Comparison of ENCODE assay signal across 12 cellular contexts in genomic region chr5:61245936-61246335, GRCh38.
A peak's percentile ranks its signal among the peaks of the same experiment; 100 is the strongest.
DNase-seq lines count a peak whose midpoint lies in the region; ATAC-seq and TF ChIP-seq lines count a peak whose summit lies in the region.
"Had no signal": no experiment of that assay in that cellular context is flagged by ENCODE, and none has a peak within 500 bp of the region (broad histone marks: within the 10 kb centered on the region; RNA-seq: fewer than 3 reads in every experiment).

No MANE protein-coding gene starts in this region.

- BruUV-seq in PC-9 (replicated peaks; lab: Mats Ljungman, UMichigan), result no TSS peak

- ATAC-seq in HG02678 (IDR thresholded peaks at IDR 0.05; ENCODE audit: unreplicated experiment) (no peak), GM18517 (IDR thresholded peaks at IDR 0.05; ENCODE audit: unreplicated experiment) (no peak)

- H3K9me3 ChIP-seq in osteoblast (ENCODE audit: low read depth, low read length) (no peaks in the 10 kb centered on the region), PC-9 (ENCODE audit: insufficient read depth, low read depth) (no peaks in the 10 kb centered on the region)

- TF ChIP-seq CTCF in chondrocyte (IDR thresholded peaks at IDR 0.05), result no peak
- TF ChIP-seq CTCF in osteoblast (IDR thresholded peaks at IDR 0.05; ENCODE audit: extremely low read depth, low read depth, low read length), result no peak
- TF ChIP-seq CTCF in PC-9 (conservative IDR thresholded peaks at IDR 0.05), result no peak

- peaks cover 15% of the 10 kb centered on the region for H3K9me3 Mint-ChIP-seq in chondrocyte (ENCODE audit: low read depth)
- H3K9me3 Mint-ChIP-seq: type B pancreatic cell had no signal

- H3K27me3 ChIP-seq in osteoblast (ENCODE audit: insufficient read depth, low read length), result no peaks in the 10 kb centered on the region
- no peaks in the 10 kb centered on the region for H3K27me3 ChIP-seq in PC-9 (ENCODE audit: insufficient read depth, low read depth)

- H3K36me3 ChIP-seq in osteoblast (ENCODE audit: insufficient read depth, low read length) (no peaks in the 10 kb centered on the region), PC-9 (ENCODE audit: low read depth) (no peaks in the 10 kb centered on the region)

- CTCF ChIA-PET in PC-9 (lab: Charles Lee), result no interaction called here

- H2AFZ ChIP-seq in osteoblast (ENCODE audit: low read length), result peak overlapping the region; percentile 93
- H2AFZ ChIP-seq in PC-9, result no peak overlapping the region

- H3K4me3 ChIP-seq in osteoblast (ENCODE audit: insufficient read depth, low read length) (peak overlapping the region; percentile 60), PC-9 (no peak overlapping the region)

- peak overlapping the region; percentile 57 for H3K27ac ChIP-seq in osteoblast (ENCODE audit: low read depth, low read length)
- H3K27ac ChIP-seq in PC-9, result no peak overlapping the region

- no peaks in the 10 kb centered on the region for H3K9me2 ChIP-seq in PC-9 (ENCODE audit: insufficient read depth)

- H3K4me1 ChIP-seq in osteoblast (ENCODE audit: insufficient read depth, low read length), result peaks cover 11% of the 10 kb centered on the region
- no peaks in the 10 kb centered on the region for H3K4me1 ChIP-seq in PC-9 (replicated peaks; ENCODE audit: insufficient read depth)

- H3K4me1 Mint-ChIP-seq in chondrocyte (ENCODE audit: low read depth), result peaks cover 6% of the 10 kb centered on the region
- H3K4me1 Mint-ChIP-seq: activated B cell treated with CpG ODN at 0.5 μM for 24 hours; activated naive CD8-positive, alpha-beta T cell treated with anti-CD3 and anti-CD28 coated beads, Interleukin-2, amount 10 ng/mL, durations not matched to agents 7 days and 5 days had no signal

- peak overlapping the region; percentile 29 for H3K27ac Mint-ChIP-seq in chondrocyte (ENCODE audit: unreplicated experiment)
- H3K27ac Mint-ChIP-seq: activated B cell treated with CpG ODN at 0.5 μM for 24 hours; activated naive CD8-positive, alpha-beta T cell treated with anti-CD3 and anti-CD28 coated beads, Interleukin-2, amount 10 ng/mL, durations not matched to agents 7 days and 5 days; type B pancreatic cell had no signal

- intact Hi-C loops in PC-9 (cut with micrococcal nuclease; ENCODE audit: unreplicated experiment), result no loop called here

- peaks cover 4% of the 10 kb centered on the region for H3K27me3 Mint-ChIP-seq in chondrocyte (ENCODE audit: low read depth)
- H3K27me3 Mint-ChIP-seq: type B pancreatic cell had no signal

- no peak overlapping the region for H3K4me3 Mint-ChIP-seq in chondrocyte (ENCODE audit: unreplicated experiment)
- H3K4me3 Mint-ChIP-seq: activated B cell treated with CpG ODN at 0.5 μM for 24 hours; activated naive CD8-positive, alpha-beta T cell treated with anti-CD3 and anti-CD28 coated beads, Interleukin-2, amount 10 ng/mL, durations not matched to agents 7 days and 5 days; type B pancreatic cell had no signal

- POLR2A ChIA-PET in PC-9 (lab: Charles Lee; ENCODE audit: unreplicated experiment), result no interaction called here

- peaks cover 5% of the 10 kb centered on the region for H3K36me3 Mint-ChIP-seq in chondrocyte (ENCODE audit: low read depth)
- H3K36me3 Mint-ChIP-seq: type B pancreatic cell had no signal

- peak overlapping the region; percentile 85 for H3K4me2 ChIP-seq in osteoblast (ENCODE audit: insufficient read depth, low read length)
- no peak overlapping the region for H3K4me2 ChIP-seq in PC-9

- H3K79me2 ChIP-seq in osteoblast (ENCODE audit: insufficient read depth, low read length) (no peaks in the 10 kb centered on the region), PC-9 (ENCODE audit: low read depth) (no peaks in the 10 kb centered on the region)

- peak; percentile 95 for DNase-seq in DMS 273 (lab: John Stamatoyannopoulos, UW; ENCODE audit: unreplicated experiment)
- peak; percentile 99 for DNase-seq in NCI-H69 (lab: John Stamatoyannopoulos, UW)
- DNase-seq in chondrocyte (ENCODE audit: low spot score), result no peak
- DNase-seq in osteoblast (ENCODE audit: insufficient read length, low spot score, missing footprints), result no peak
- DNase-seq in NAMALWA (ENCODE audit: low spot score), result no peak
- no peak for DNase-seq in PC-9
- DNase-seq: activated B cell treated with CpG ODN at 0.5 μM for 24 hours; activated naive CD8-positive, alpha-beta T cell treated with anti-CD3 and anti-CD28 coated beads, Interleukin-2, amount 10 ng/mL, durations not matched to agents 7 days and 5 days; NCI-H187 had no signal

- no peaks in the 10 kb centered on the region for H3F3A ChIP-seq in PC-9 (ENCODE audit: insufficient read depth, low read depth)

- H4K20me1 ChIP-seq in osteoblast (ENCODE audit: insufficient read depth, low read length) (no peaks in the 10 kb centered on the region), PC-9 (ENCODE audit: insufficient read depth) (no peaks in the 10 kb centered on the region)

Comparison
In these comparisons a context has a peak if more than half of its experiments do, and no peak if none do; other contexts are left out.
1. DNase-seq: peak in DMS 273 (single experiment) and NCI-H69 (single experiment); none in chondrocyte (single experiment), osteoblast (single experiment), NAMALWA (single experiment) and PC-9 (0 of 2).